ENCODE assay signal across 11 cellular contexts in genomic region chr15:96160269-96160668, GRCh38.
DNase-seq lines count a peak whose midpoint lies in the region; ATAC-seq and TF ChIP-seq lines count a peak whose summit lies in the region.
"Had no signal": no experiment of that assay in that cellular context is flagged by ENCODE, and none has a peak within 500 bp of the region (broad histone marks: within the 10 kb centered on the region; RNA-seq: fewer than 3 reads in every experiment).

No MANE protein-coding gene starts in this region.

- no peak for TF ChIP-seq CTCF in astrocyte of the cerebellum (IDR thresholded peaks at IDR 0.05; ENCODE audit: low read depth, low read length, missing control alignments)
- TF ChIP-seq CTCF in fibroblast of the aortic adventitia (IDR thresholded peaks at IDR 0.05; ENCODE audit: insufficient read depth, low read length) = no peak
- TF ChIP-seq CTCF in osteocyte (IDR thresholded peaks at IDR 0.05) = no peak
- TF ChIP-seq CTCF in vagina (IDR thresholded peaks at IDR 0.05) = no peak

- H3K27ac Mint-ChIP-seq in osteocyte (ENCODE audit: unreplicated experiment) = peak overlapping the region; percentile 71

- peaks cover 11% of the 10 kb centered on the region for H3K36me3 Mint-ChIP-seq in osteocyte (ENCODE audit: unreplicated experiment)

- H3K27me3 ChIP-seq in vagina = no peaks in the 10 kb centered on the region

- H3K36me3 ChIP-seq in vagina = no peaks in the 10 kb centered on the region

- intact Hi-C loops in vagina (cut with DNase I) = loop anchor here (10.0 kb wide), 1 partner anchor 735 kb away; no protein-coding TSS in a partner anchor

- ATAC-seq in GM19452 (IDR thresholded peaks at IDR 0.05; ENCODE audit: unreplicated experiment) (no peak), HG03460 (IDR thresholded peaks at IDR 0.05; ENCODE audit: unreplicated experiment) (no peak)

- no peak overlapping the region for H3K4me3 ChIP-seq in astrocyte of the cerebellum (ENCODE audit: low read depth, low read length)
- no peak overlapping the region for H3K4me3 ChIP-seq in fibroblast of the aortic adventitia (ENCODE audit: low read depth, low read length)
- H3K4me3 ChIP-seq in vagina = peak overlapping the region in 1 of 2 donors; percentile 1

- H3K9me3 ChIP-seq in vagina = no peaks in the 10 kb centered on the region
- H3K9me3 ChIP-seq: Caco-2 had no signal

- H3K4me1 Mint-ChIP-seq in osteocyte (ENCODE audit: unreplicated experiment) = peaks cover 21% of the 10 kb centered on the region

- DNase-seq in astrocyte of the cerebellum (ENCODE audit: low read depth) = peak; percentile 39
- peak; percentile 78 for DNase-seq in fibroblast of the aortic adventitia (ENCODE audit: low read depth)
- DNase-seq in osteocyte (ENCODE audit: extremely low spot score, unreplicated experiment) = no peak
- DNase-seq in vagina (ENCODE audit: extremely low spot score in 2 of 2) = no peak
- DNase-seq in inferior parietal cortex (ENCODE audit: extremely low spot score) = no peak
- DNase-seq: activated CD4-positive, alpha-beta T cell treated with anti-CD3 and anti-CD28 coated beads for 4 hours; Caco-2; central memory CD4-positive, alpha-beta T cell; NCI-H1436 treated with DMSO at 0.1 percent for 48 hours had no signal

- H3K4me1 ChIP-seq in vagina = peaks cover 19% of the 10 kb centered on the region

- TF ChIP-seq POLR2A in vagina (IDR thresholded peaks at IDR 0.05) = no peak

- no peaks in the 10 kb centered on the region for H3K27me3 Mint-ChIP-seq in osteocyte (ENCODE audit: unreplicated experiment)

- H3K9me3 Mint-ChIP-seq in osteocyte (ENCODE audit: unreplicated experiment) = no peaks in the 10 kb centered on the region

- in situ Hi-C loops in astrocyte of the cerebellum (cut with HindIII; ENCODE audit: low sequenced_read_pairs) = no loop called here

- peak overlapping the region; percentile 71 for H3K27ac ChIP-seq in vagina

- H3K4me3 Mint-ChIP-seq in osteocyte (ENCODE audit: unreplicated experiment) = peak overlapping the region; percentile 36

Comparison
In these comparisons a context has a peak if more than half of its experiments do, and no peak if none do; other contexts are left out.
1. DNase-seq: peak in astrocyte of the cerebellum (single experiment) and fibroblast of the aortic adventitia (single experiment); none in osteocyte (single experiment), vagina (0 of 2) and inferior parietal cortex (single experiment).